In genomic region chr12:132353811-132354210, GRCh38 we compare ENCODE assay signal across 15 cellular contexts. TPM values are rescaled to one million over a fixed set of nuclear protein-coding genes. Genes with fewer than 3 reads are reported as not detected.
DNase-seq lines count a peak whose midpoint lies in the region; ATAC-seq and TF ChIP-seq lines count a peak whose summit lies in the region.
"Had no signal": no experiment of that assay in that cellular context is flagged by ENCODE, and none has a peak within 500 bp of the region (broad histone marks: within the 10 kb centered on the region; RNA-seq: fewer than 3 reads in every experiment).

No MANE protein-coding gene starts in this region.

- DNase-seq in D341Med (ENCODE audit: low spot score) (peak; percentile 76), neuronal stem cell (ENCODE audit: low spot score) (no peak), cortex of kidney (lab: John Stamatoyannopoulos, UW) (no peak)
- DNase-seq in NK-92 treated with Interleukin-12 subunit alpha and Interleukin-12 subunit beta, amount 100 ng/mL, for 24 hours (lab: John Stamatoyannopoulos, UW) = no peak
- DNase-seq: CD4-positive, CD25-positive, alpha-beta regulatory T cell; DND-41; GDM1 had no signal

- H3K9ac ChIP-seq in BLaER1 (no peak overlapping the region; the same call in 1 of the 2 replicates), neuronal stem cell (ENCODE audit: low read depth, low read length, poor library complexity) (no peak overlapping the region)

- H3K18ac ChIP-seq in neuronal stem cell (ENCODE audit: low read length) = peak overlapping the region; percentile 46

- no peak overlapping the region for H2AFZ ChIP-seq in neuronal stem cell (ENCODE audit: low read length)

- no peaks in the 10 kb centered on the region for H3K36me3 ChIP-seq in BLaER1
- no peaks in the 10 kb centered on the region for H3K36me3 ChIP-seq in neuronal stem cell (replicated peaks in 1 of 2; ENCODE audit: control insufficient read depth in 2 of 2, insufficient read depth in 2 of 2, low read length in 2 of 2)
- H3K36me3 ChIP-seq: HAP-1 had no signal

- peak overlapping the region; percentile 89 for H3K23ac ChIP-seq in neuronal stem cell (ENCODE audit: low read depth, low read length, poor library complexity)

- no peak overlapping the region for H3K4ac ChIP-seq in neuronal stem cell (ENCODE audit: low read length)

- H3K4me2 ChIP-seq in BLaER1 (peak overlapping the region; percentile 92), neuronal stem cell (ENCODE audit: insufficient read depth, low read length, poor library complexity, severe bottlenecking) (no peak overlapping the region)
- H3K4me2 ChIP-seq: A549 had no signal

- no peak overlapping the region for H4K91ac ChIP-seq in neuronal stem cell (ENCODE audit: low read depth, low read length, poor library complexity)

- ATAC-seq in GM18858 (IDR thresholded peaks at IDR 0.05; ENCODE audit: unreplicated experiment) = no peak
- ATAC-seq in HG03354 (IDR thresholded peaks at IDR 0.05; ENCODE audit: poor library complexity, severe bottlenecking, unreplicated experiment) = no peak
- ATAC-seq: A549, K562 had no signal

- H3K4me1 Mint-ChIP-seq in brain = peaks cover 34% of the 10 kb centered on the region
- H3K4me1 Mint-ChIP-seq: CD4-positive, CD25-positive, alpha-beta regulatory T cell had no signal

- peak overlapping the region; percentile 90 for H2AK5ac ChIP-seq in neuronal stem cell (ENCODE audit: low read depth, low read length)

- peaks cover 4% of the 10 kb centered on the region for H3K79me1 ChIP-seq in neuronal stem cell (ENCODE audit: low read depth, low read length)

- peak overlapping the region in 3 of 5 experiments; percentile 47 to 61 (median 60) for H3K27ac Mint-ChIP-seq in brain
- H3K27ac Mint-ChIP-seq: CD4-positive, CD25-positive, alpha-beta regulatory T cell had no signal

- H2BK5ac ChIP-seq in neuronal stem cell (ENCODE audit: low read length) = no peak overlapping the region

- no peak overlapping the region for H3K4me3 Mint-ChIP-seq in brain
- H3K4me3 Mint-ChIP-seq: CD4-positive, CD25-positive, alpha-beta regulatory T cell had no signal

- no peak overlapping the region for H2BK120ac ChIP-seq in neuronal stem cell (ENCODE audit: low read depth, low read length)

- H2BK12ac ChIP-seq in neuronal stem cell (ENCODE audit: low read length) = no peak overlapping the region

- peaks cover 78% of the 10 kb centered on the region for H3K4me1 ChIP-seq in BLaER1
- H3K4me1 ChIP-seq in neuronal stem cell (ENCODE audit: control insufficient read depth in 2 of 2, insufficient read depth in 1 of 2, low read depth in 1 of 2, low read length in 2 of 2) = no peaks in the 10 kb centered on the region
- H3K4me1 ChIP-seq: HAP-1 had no signal

- no peak overlapping the region for H4K8ac ChIP-seq in neuronal stem cell (ENCODE audit: low read depth, low read length)

- peaks cover 5% of the 10 kb centered on the region for H3K27me3 Mint-ChIP-seq in brain

- H3K27me3 ChIP-seq in BLaER1 (peaks cover 30% of the 10 kb centered on the region), neuronal stem cell (ENCODE audit: control insufficient read depth in 3 of 3, insufficient read depth in 3 of 3, low read depth in 1 of 3, low read length in 3 of 3) (peaks cover 0 to 19% (median 5%) of the 10 kb centered on the region in 3 experiments)

- H3K14ac ChIP-seq in neuronal stem cell (ENCODE audit: low read length) = no peak overlapping the region

- H3K36me3 Mint-ChIP-seq in brain = no peaks in the 10 kb centered on the region
- H3K36me3 Mint-ChIP-seq: CD4-positive, CD25-positive, alpha-beta regulatory T cell had no signal

- no peaks in the 10 kb centered on the region for H4K20me1 ChIP-seq in BLaER1

- no peak for TF ChIP-seq CTCF in brain (conservative IDR thresholded peaks at IDR 0.05)

- H3K9me3 Mint-ChIP-seq in brain = peaks cover 0 to 5% (median 0%) of the 10 kb centered on the region in 5 experiments
- H3K9me3 Mint-ChIP-seq: CD4-positive, CD25-positive, alpha-beta regulatory T cell had no signal

- H3K4me3 ChIP-seq in BLaER1 (peak overlapping the region; percentile 38), neuronal stem cell (ENCODE audit: low read length in 2 of 2) (no peak overlapping the region)
- H3K4me3 ChIP-seq: A549, HAP-1, K562 had no signal

- H3K27ac ChIP-seq in BLaER1 (peak overlapping the region; percentile 73), neuronal stem cell (replicated peaks; ENCODE audit: low read length) (no peak overlapping the region)
- H3K27ac ChIP-seq: A549 had no signal

- H3K9me3 ChIP-seq in BLaER1 (peaks cover 7% of the 10 kb centered on the region; the same call in 1 of the 2 replicates), neuronal stem cell (replicated peaks in 1 of 2; ENCODE audit: control insufficient read depth in 2 of 2, insufficient read depth in 1 of 2, low read depth in 1 of 2, low read length in 2 of 2) (peaks cover 0 to 6% of the 10 kb centered on the region in 2 donors)
- H3K9me3 ChIP-seq: A549, HAP-1 had no signal

- no CpG with 5 or more reads among the region's 15 CpGs for WGBS in neuronal stem cell (ENCODE audit: extremely low coverage in 2 of 2, insufficient read length in 2 of 2, insufficient replicate concordance in 1 of 2), 2 donors

- H2BK15ac ChIP-seq in neuronal stem cell (ENCODE audit: low read length) = peak overlapping the region; percentile 75

RNA-seq across cellular contexts. Expression of gene GALNT9, which starts 24.4 kb away (rescaled TPM):
- 17.7 TPM for polyA plus RNA-seq in brain (ENCODE audit: insufficient read depth, low read depth, low replicate concordance)
- polyA plus RNA-seq in neuronal stem cell (2013, experiment 1 of 2) = 0.13 TPM
- 0.14 TPM for polyA plus RNA-seq in neuronal stem cell (2013, experiment 2 of 2)
- polyA plus RNA-seq: BJ, K562 had no signal
